In the genomic region with DNA sequence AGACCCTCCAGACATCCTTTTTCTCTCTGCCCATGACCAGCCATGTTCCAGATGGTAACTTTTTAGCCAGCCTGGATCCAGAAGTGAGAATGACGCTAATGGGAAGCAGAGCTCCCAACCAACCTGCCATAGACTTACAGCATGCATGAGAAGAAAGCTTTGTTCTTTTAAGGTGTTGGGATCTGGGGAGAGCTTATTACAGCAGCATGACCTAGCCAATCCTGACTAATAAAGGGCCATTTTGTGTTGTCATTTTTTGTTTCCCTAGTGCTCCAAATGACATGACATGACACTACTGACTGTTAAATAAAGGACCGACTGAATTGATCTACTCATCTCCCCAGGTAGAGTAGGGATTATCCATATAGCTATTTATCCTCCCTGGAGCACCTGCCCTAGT, we compare ENCODE assay signal across 18 cellular contexts. TPM values are rescaled to one million over a fixed set of nuclear protein-coding genes. Genes with fewer than 3 reads are reported as not detected.
DNase-seq lines count a peak whose midpoint lies in the region; ATAC-seq and TF ChIP-seq lines count a peak whose summit lies in the region.
"Had no signal": no experiment of that assay in that cellular context is flagged by ENCODE, and none has a peak within 500 bp of the region (broad histone marks: within the 10 kb centered on the region; RNA-seq: fewer than 3 reads in every experiment).

No MANE protein-coding gene starts in this region.

- intact Hi-C loops in CD4-positive, alpha-beta T cell (cut with DNase I, micrococcal nuclease), result loop anchor here (5.0 to 10.0 kb wide), 3 partner anchors 74 to 1269 kb away; a partner anchor contains a TSS
- intact Hi-C loops in testis (cut with DNase I; ENCODE audit: low total_unique reads), result no loop called here

- no peaks in the 10 kb centered on the region for H3K79me2 ChIP-seq in MM.1S (ENCODE audit: low read length)

- no peak for ATAC-seq in CD4-positive, alpha-beta T cell (ENCODE audit: poor library complexity)
- ATAC-seq: CD8-positive, alpha-beta T cell had no signal

- H3K4me2 ChIP-seq in MM.1S (ENCODE audit: low read depth, low read length), result no peak overlapping the region

- H3K36me3 ChIP-seq in testis (ENCODE audit: low read depth, missing control alignments) (no peaks in the 10 kb centered on the region), MM.1S (replicated peaks; ENCODE audit: insufficient read depth, low read length) (no peaks in the 10 kb centered on the region)
- H3K36me3 ChIP-seq: BE2C, BLaER1 had no signal

- H3F3A ChIP-seq in MM.1S (ENCODE audit: insufficient read depth, low read length), result peaks cover 10% of the 10 kb centered on the region; the same call in 1 of the 2 replicates

- peaks cover 16% of the 10 kb centered on the region for H3K27me3 ChIP-seq in CD4-positive, alpha-beta T cell (ENCODE audit: control insufficient read depth, insufficient read depth, low read length)
- H3K27me3 ChIP-seq in testis, result no peaks in the 10 kb centered on the region
- H3K27me3 ChIP-seq in MM.1S (replicated peaks; ENCODE audit: insufficient read depth, low read length), result 0 out of 2 replicates have a peak, but pooled peaks cover 5% of the 10 kb centered on the region
- H3K27me3 ChIP-seq: BE2C, BLaER1 had no signal

- POLR2A ChIA-PET in CD4-positive, alpha-beta T cell (lab: Charles Lee), result interaction anchor here (0.9 kb wide), 1 partner anchor 36 kb away, joined by 3 read pairs; no protein-coding TSS in a partner anchor

- H3K9ac ChIP-seq in MM.1S (ENCODE audit: low read length), result no peak overlapping the region
- H3K9ac ChIP-seq: BLaER1 had no signal

- no peak overlapping the region for H2AFZ ChIP-seq in MM.1S (ENCODE audit: low read length)

- WGBS in testis, 2 donors, result 90 to 98% methylated on average over 2 of the region's 2 CpGs

- peaks cover 10% of the 10 kb centered on the region for H3K36me3 Mint-ChIP-seq in CD4-positive, alpha-beta T cell (ENCODE audit: low read depth)
- H3K36me3 Mint-ChIP-seq in HFFc6 (ENCODE audit: low read depth) (no peaks in the 10 kb centered on the region), glutamatergic neuron (ENCODE audit: unreplicated experiment) (peaks cover 2% of the 10 kb centered on the region)
- H3K36me3 Mint-ChIP-seq: CD14-positive monocyte; CD4-positive, CD25-positive, alpha-beta regulatory T cell had no signal

- H3K9me2 ChIP-seq in MM.1S (replicated peaks; ENCODE audit: insufficient read depth, low read length), result no peaks in the 10 kb centered on the region

- H3K27ac ChIP-seq in CD4-positive, alpha-beta T cell (ENCODE audit: low read depth, low read length), result no peak overlapping the region
- H3K27ac ChIP-seq in testis (no peak overlapping the region), MM.1S (ENCODE audit: low read length) (no peak overlapping the region)
- H3K27ac ChIP-seq: BLaER1 had no signal

- DNase-seq in CD4-positive, alpha-beta T cell, result no peak
- DNase-seq in HFFc6, result no peak
- DNase-seq in glutamatergic neuron, result no peak
- no peak for DNase-seq in testis
- DNase-seq in stimulated activated CD4-positive, alpha-beta T cell treated with anti-CD3 and anti-CD28 coated beads, Interleukin-2, amount 100 ng/mL, for 24 hours, result no peak
- DNase-seq in MM.1S, result no peak
- DNase-seq: 8988T; ACHN; BE2C; C1 segment of cervical spinal cord; Caco-2; Calu3; CD4-positive, CD25-positive, alpha-beta regulatory T cell; CD8-positive, alpha-beta T cell; DMS79 treated with DMSO at 0.1 percent for 48 hours; GF-D8 had no signal

- no peak overlapping the region for H3K27ac Mint-ChIP-seq in CD4-positive, alpha-beta T cell
- no peak overlapping the region for H3K27ac Mint-ChIP-seq in HFFc6
- H3K27ac Mint-ChIP-seq in glutamatergic neuron (ENCODE audit: unreplicated experiment), result no peak overlapping the region
- H3K27ac Mint-ChIP-seq: CD14-positive monocyte; CD4-positive, CD25-positive, alpha-beta regulatory T cell; CD8-positive, alpha-beta T cell had no signal

- H3K27me3 Mint-ChIP-seq in CD4-positive, alpha-beta T cell, result peaks cover 31% of the 10 kb centered on the region
- peaks cover 3% of the 10 kb centered on the region for H3K27me3 Mint-ChIP-seq in HFFc6 (ENCODE audit: insufficient read depth)
- peaks cover 5% of the 10 kb centered on the region for H3K27me3 Mint-ChIP-seq in glutamatergic neuron (ENCODE audit: unreplicated experiment)

- H3K4me3 ChIP-seq in testis (no peak overlapping the region), MM.1S (ENCODE audit: low read length) (no peak overlapping the region)
- H3K4me3 ChIP-seq: BLaER1 had no signal

- peaks cover 7% of the 10 kb centered on the region for H3K4me1 ChIP-seq in testis
- H3K4me1 ChIP-seq in MM.1S (ENCODE audit: low read length), result peaks cover 4% of the 10 kb centered on the region; the same call in 1 of the 2 replicates

- CTCF ChIA-PET in CD4-positive, alpha-beta T cell (lab: Charles Lee), result interaction anchor here (1.3 kb wide), 1 partner anchor 133 kb away, joined by 5 read pairs; no protein-coding TSS in a partner anchor

- no peaks in the 10 kb centered on the region for H3K9me3 ChIP-seq in CD4-positive, alpha-beta T cell (ENCODE audit: control insufficient read depth, low read length)
- H3K9me3 ChIP-seq in testis (no peaks in the 10 kb centered on the region), MM.1S (replicated peaks; ENCODE audit: insufficient read depth, low read length) (no peaks in the 10 kb centered on the region)
- H3K9me3 ChIP-seq: BE2C, BLaER1, Caco-2 had no signal

- H3K4me1 Mint-ChIP-seq in CD4-positive, alpha-beta T cell (ENCODE audit: low read depth), result peaks cover 17% of the 10 kb centered on the region
- H3K4me1 Mint-ChIP-seq in HFFc6 (ENCODE audit: low read depth), result peaks cover 23% of the 10 kb centered on the region
- peaks cover 20% of the 10 kb centered on the region for H3K4me1 Mint-ChIP-seq in glutamatergic neuron (ENCODE audit: low read depth, unreplicated experiment)

- peak overlapping the region; percentile 47 for H3K4me3 Mint-ChIP-seq in CD4-positive, alpha-beta T cell
- H3K4me3 Mint-ChIP-seq in HFFc6, result no peak overlapping the region
- H3K4me3 Mint-ChIP-seq in glutamatergic neuron (ENCODE audit: unreplicated experiment), result no peak overlapping the region
- H3K4me3 Mint-ChIP-seq: CD14-positive monocyte; CD8-positive, alpha-beta T cell had no signal

- H3K9me3 Mint-ChIP-seq in CD4-positive, alpha-beta T cell, result no peaks in the 10 kb centered on the region
- H3K9me3 Mint-ChIP-seq in HFFc6 (no peaks in the 10 kb centered on the region), glutamatergic neuron (ENCODE audit: unreplicated experiment) (peaks cover 9% of the 10 kb centered on the region)
- H3K9me3 Mint-ChIP-seq: CD8-positive, alpha-beta T cell had no signal

- no peak for TF ChIP-seq CTCF in CD4-positive, alpha-beta T cell (IDR thresholded peaks at IDR 0.05)
- TF ChIP-seq CTCF in HFFc6 (IDR thresholded peaks at IDR 0.05), result 0 out of 2 replicates have a peak, but pooled peaks have one; percentile 35
- peak; percentile 16 for TF ChIP-seq CTCF in glutamatergic neuron (IDR thresholded peaks at IDR 0.05; ENCODE audit: partially characterized antibody, unreplicated experiment)
- TF ChIP-seq CTCF in testis (IDR thresholded peaks at IDR 0.05), result no peak
- TF ChIP-seq CTCF in MM.1S (IDR thresholded peaks at IDR 0.05; ENCODE audit: low read length), result no peak

- no peaks in the 10 kb centered on the region for H4K20me1 ChIP-seq in MM.1S (ENCODE audit: insufficient read depth, low read length)

- no peak for TF ChIP-seq POLR2A in testis (IDR thresholded peaks at IDR 0.05)

RNA-seq across cellular contexts. Expression of a gene that starts 5.2 kb away (rescaled TPM):
- total RNA-seq in CD4-positive, alpha-beta T cell, result 10 to 100 TPM; 24.9 to 26.2 TPM
- total RNA-seq in HFFc6 (2021; fragmentation: NEBNext Ultra II Directional; extraction: Animal tissue kit (Norgen Biotek cat#: 25700)), result 10 to 100 TPM; 10.8 to 13.7 (median 12.0) TPM
- 74.8 TPM for total RNA-seq in glutamatergic neuron (ENCODE audit: unreplicated experiment)
- 10 to 100 TPM; 33.1 to 35.8 TPM for total RNA-seq in testis
- polyA plus RNA-seq in testis (ENCODE audit: insufficient read depth, low read depth, low replicate concordance), result 27.4 TPM

RNA-seq across cellular contexts. Expression of a gene that starts 35.2 kb away (rescaled TPM):
- 10 to 100 TPM; 14.2 to 16.0 TPM for total RNA-seq in CD4-positive, alpha-beta T cell
- 10 to 100 TPM in 5 of 6 experiments, 1 to 10 TPM in 1; 9.5 to 13.6 (median 12.4) TPM for total RNA-seq in HFFc6 (2021; fragmentation: NEBNext Ultra II Directional; extraction: Animal tissue kit (Norgen Biotek cat#: 25700))
- total RNA-seq in glutamatergic neuron (ENCODE audit: unreplicated experiment), result 16.1 TPM
- total RNA-seq in testis, result 10 to 100 TPM; 27.8 to 29.7 TPM
- polyA plus RNA-seq in testis (ENCODE audit: insufficient read depth, low read depth, low replicate concordance), result 9.0 TPM

Comparison
In these comparisons a context has a peak if more than half of its experiments do, and no peak if none do; other contexts are left out.
1. CTCF ChIP-seq: peak in HFFc6 (single experiment) and glutamatergic neuron (single experiment); none in CD4-positive, alpha-beta T cell (single experiment), testis (0 of 3) and MM.1S (single experiment).